3 cellular contexts compared by ENCODE assay signal in genomic region chr1:179719272-179719671, GRCh38.
TF ChIP-seq lines count a peak whose summit lies in the region.

No MANE protein-coding gene starts in this region.

TF ChIP-seq in HCT116, 20 proteins besides CTCF, POLR2A, EP300 and RAD21:
- TF ChIP-seq FOSL1 (IDR thresholded peaks at IDR 0.05; ENCODE audit: low read depth): no peak
- TF ChIP-seq ZNF274 (IDR thresholded peaks at IDR 0.05; ENCODE audit: low read depth, low read length): peak; percentile 34; the same call in 1 of the 2 replicates

TF ChIP-seq in HEK293, 187 proteins besides CTCF, POLR2A, EP300 and RAD21:
- peak; percentile 95 for TF ChIP-seq ZNF677 (tag by site-specific recombination; IDR thresholded peaks at IDR 0.05)
- no peak for TF ChIP-seq HOXD13 (CRISPR knock-in tag; IDR thresholded peaks at IDR 0.05; ENCODE audit: borderline replicate concordance)

TF ChIP-seq in H1, 55 proteins besides CTCF, POLR2A, EP300 and RAD21:
- TF ChIP-seq JUN (IDR thresholded peaks at IDR 0.05; ENCODE audit: low read depth, low read length): no peak
- TF ChIP-seq EGR1 (IDR thresholded peaks at IDR 0.05; ENCODE audit: borderline replicate concordance, low read depth, low read length): no peak
- peak; percentile 42; the same call in 1 of the 2 replicates for TF ChIP-seq ZNF274 (IDR thresholded peaks at IDR 0.05; ENCODE audit: borderline replicate concordance, extremely low read depth, low read length)
- TF ChIP-seq POLR2AphosphoS5 (IDR thresholded peaks at IDR 0.05; ENCODE audit: low read depth, low read length): no peak
TF ChIP-seq in H1: peak in this region for 1.
